Comparison of ENCODE assay signal across 1 cellular context in the genomic region with DNA sequence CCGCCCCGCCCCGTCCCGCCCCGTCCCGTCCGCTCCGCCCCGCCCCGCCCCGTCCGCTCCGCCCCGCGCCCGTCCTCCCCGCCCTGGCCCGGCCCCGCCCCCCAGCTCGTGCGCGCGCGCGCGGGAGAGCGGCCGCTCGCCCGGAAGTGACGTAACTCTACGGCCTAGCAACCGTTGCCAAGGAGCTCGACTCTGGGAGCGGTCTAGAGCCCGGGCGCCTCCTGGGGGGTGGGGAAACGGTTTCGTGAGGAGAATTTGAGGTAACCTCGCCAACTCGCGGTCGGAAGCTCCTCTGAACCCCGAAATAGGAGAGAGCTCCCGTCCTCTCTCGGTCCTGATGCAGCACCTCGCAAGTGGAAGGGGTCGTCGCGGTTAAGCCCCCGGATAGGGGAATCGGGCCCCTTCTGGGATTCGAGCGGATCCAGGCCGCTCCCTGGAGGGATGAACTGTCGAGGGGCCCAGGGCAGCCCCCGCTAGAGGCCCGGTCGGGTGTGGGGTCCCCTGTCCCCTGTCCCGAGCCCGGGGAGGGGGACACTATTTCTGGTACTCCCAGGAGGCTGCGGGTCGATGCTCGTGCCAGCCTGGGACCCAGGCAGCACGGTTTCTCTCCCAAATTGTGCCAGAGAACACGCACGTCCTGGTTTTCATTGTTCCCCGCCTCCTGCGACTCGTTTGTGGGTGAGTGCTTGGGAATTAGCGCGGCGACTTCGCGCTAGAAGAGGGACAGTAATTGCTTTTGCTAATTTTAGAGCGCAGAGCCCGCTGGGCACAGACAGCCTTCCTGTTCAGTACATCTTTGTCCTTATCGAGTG.
TF ChIP-seq lines count a peak whose summit lies in the region.

Gene IFT81 (plus strand): TSS at position 174 of the 812 bp plus-strand sequence. CDS start 3,024 bp downstream, outside the sequence.

TF ChIP-seq in K562, 482 proteins besides CTCF, POLR2A, EP300 and RAD21 (continued from another document):
- TF ChIP-seq RERE (CRISPR knock-in tag; IDR thresholded peaks at IDR 0.05; ENCODE audit: borderline replicate concordance) (no peak), SAFB (IDR thresholded peaks at IDR 0.05; ENCODE audit: borderline replicate concordance, low read depth, low read length) (no peak), KDM1A (IDR thresholded peaks at IDR 0.05) (no peak; a peak in 1 of 4 replicates)
- TF ChIP-seq, protein P1, sequence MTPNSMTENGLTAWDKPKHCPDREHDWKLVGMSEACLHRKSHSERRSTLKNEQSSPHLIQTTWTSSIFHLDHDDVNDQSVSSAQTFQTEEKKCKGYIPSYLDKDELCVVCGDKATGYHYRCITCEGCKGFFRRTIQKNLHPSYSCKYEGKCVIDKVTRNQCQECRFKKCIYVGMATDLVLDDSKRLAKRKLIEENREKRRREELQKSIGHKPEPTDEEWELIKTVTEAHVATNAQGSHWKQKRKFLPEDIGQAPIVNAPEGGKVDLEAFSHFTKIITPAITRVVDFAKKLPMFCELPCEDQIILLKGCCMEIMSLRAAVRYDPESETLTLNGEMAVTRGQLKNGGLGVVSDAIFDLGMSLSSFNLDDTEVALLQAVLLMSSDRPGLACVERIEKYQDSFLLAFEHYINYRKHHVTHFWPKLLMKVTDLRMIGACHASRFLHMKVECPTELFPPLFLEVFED (CRISPR knock-in tag; conservative IDR thresholded peaks at IDR 0.05): no peak
